In genomic region chr10:61408065-61408464, GRCh38 we compare ENCODE assay signal across 2 cellular contexts.
TF ChIP-seq lines count a peak whose summit lies in the region.

No MANE protein-coding gene starts in this region.

TF ChIP-seq in liver, 16 proteins besides CTCF, POLR2A, EP300 and RAD21:
- TF ChIP-seq GABPA (IDR thresholded peaks at IDR 0.05 in 1 of 2, conservative IDR thresholded peaks at IDR 0.05 in 1 of 2) (no peak), NR2F2 (IDR thresholded peaks at IDR 0.05) (peak; percentile 95), MAX (IDR thresholded peaks at IDR 0.05) (no peak), ATF3 (IDR thresholded peaks at IDR 0.05) (no peak), ZBTB33 (IDR thresholded peaks at IDR 0.05) (no peak), YY1 (IDR thresholded peaks at IDR 0.05) (no peak), SP1 (IDR thresholded peaks at IDR 0.05) (peak; percentile 13), HNF4A (conservative IDR thresholded peaks at IDR 0.05) (peak in 1 of 2 donors; percentile 41), EGR1 (IDR thresholded peaks at IDR 0.05; ENCODE audit: low read depth in 2 of 2) (no peak), JUND (IDR thresholded peaks at IDR 0.05) (no peak), FOXA2 (IDR thresholded peaks at IDR 0.05) (no peak), REST (IDR thresholded peaks at IDR 0.05) (no peak), TAF1 (conservative IDR thresholded peaks at IDR 0.05) (no peak), RXRA (IDR thresholded peaks at IDR 0.05) (peak; percentile 71 to 74), HNF4G (IDR thresholded peaks at IDR 0.05) (no peak), FOXA1 (IDR thresholded peaks at IDR 0.05) (no peak)
TF ChIP-seq in liver: peak in this region for 4.

TF ChIP-seq in HepG2, 621 proteins besides CTCF, POLR2A, EP300 and RAD21:
- TF ChIP-seq IRF9 (CRISPR knock-in tag; IDR thresholded peaks at IDR 0.05; ENCODE audit: borderline replicate concordance) (no peak), SIN3A (IDR thresholded peaks at IDR 0.05; ENCODE audit: borderline replicate concordance, low read depth, low read length) (no peak), GLI4 (CRISPR knock-in tag; IDR thresholded peaks at IDR 0.05; ENCODE audit: borderline replicate concordance) (no peak), ZNF609 (CRISPR knock-in tag; IDR thresholded peaks at IDR 0.05; ENCODE audit: borderline replicate concordance) (no peak), SMARCC2 (IDR thresholded peaks at IDR 0.05) (no peak), ZNF280B (CRISPR knock-in tag; IDR thresholded peaks at IDR 0.05; ENCODE audit: borderline replicate concordance) (no peak), POGZ (CRISPR knock-in tag; IDR thresholded peaks at IDR 0.05) (no peak)
